1 cellular context compared by ENCODE assay signal in the genomic region with DNA sequence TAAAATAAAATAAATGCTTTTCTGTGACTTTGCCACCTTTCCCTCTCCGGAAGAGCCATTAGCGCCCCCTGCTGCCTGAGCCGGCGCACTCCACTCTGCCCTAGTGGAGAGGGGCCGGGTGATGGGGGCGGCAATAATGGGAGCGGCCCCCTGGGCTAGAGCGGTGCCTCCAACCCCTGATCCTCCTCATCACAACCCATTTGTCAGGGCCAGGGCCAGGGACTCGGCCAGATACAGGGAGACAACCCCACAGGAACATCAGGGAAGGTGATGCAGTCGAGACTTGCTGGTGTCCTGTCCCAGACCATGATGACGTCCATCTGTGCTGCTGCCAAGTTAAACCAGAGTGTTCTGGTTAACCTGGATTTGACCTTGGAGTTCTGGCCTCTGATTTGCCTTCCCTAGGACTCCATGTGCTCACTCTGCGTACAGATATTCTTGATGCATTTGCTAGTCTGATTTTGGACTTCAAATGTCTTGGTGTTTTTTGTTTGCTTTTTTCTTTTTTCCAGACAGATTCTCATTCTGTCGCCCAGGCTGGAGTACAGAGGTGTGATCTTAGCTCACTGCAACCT.
TF ChIP-seq lines count a peak whose summit lies in the region.

No MANE protein-coding gene starts in this region.

TF ChIP-seq in H1, 55 proteins besides CTCF, POLR2A, EP300 and RAD21:
- TF ChIP-seq POLR2AphosphoS5 (IDR thresholded peaks at IDR 0.05; ENCODE audit: low read depth, low read length) = no peak
- no peak for TF ChIP-seq JUND (IDR thresholded peaks at IDR 0.05; ENCODE audit: low read length)
- no peak for TF ChIP-seq ASH2L (IDR thresholded peaks at IDR 0.05; ENCODE audit: low read length)
- no peak for TF ChIP-seq GTF2F1 (IDR thresholded peaks at IDR 0.05; ENCODE audit: borderline replicate concordance, low read depth, low read length)
- TF ChIP-seq TAF1 (IDR thresholded peaks at IDR 0.05; ENCODE audit: low read depth, low read length) = no peak
- TF ChIP-seq, protein P1, sequence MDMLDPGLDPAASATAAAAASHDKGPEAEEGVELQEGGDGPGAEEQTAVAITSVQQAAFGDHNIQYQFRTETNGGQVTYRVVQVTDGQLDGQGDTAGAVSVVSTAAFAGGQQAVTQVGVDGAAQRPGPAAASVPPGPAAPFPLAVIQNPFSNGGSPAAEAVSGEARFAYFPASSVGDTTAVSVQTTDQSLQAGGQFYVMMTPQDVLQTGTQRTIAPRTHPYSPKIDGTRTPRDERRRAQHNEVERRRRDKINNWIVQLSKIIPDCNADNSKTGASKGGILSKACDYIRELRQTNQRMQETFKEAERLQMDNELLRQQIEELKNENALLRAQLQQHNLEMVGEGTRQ (IDR thresholded peaks at IDR 0.05; ENCODE audit: low read length) = no peak
- no peak for TF ChIP-seq TCF12 (IDR thresholded peaks at IDR 0.05; ENCODE audit: low read depth, low read length)
- no peak for TF ChIP-seq CEBPB (IDR thresholded peaks at IDR 0.05; ENCODE audit: low read depth, low read length)
- TF ChIP-seq, protein P2, sequence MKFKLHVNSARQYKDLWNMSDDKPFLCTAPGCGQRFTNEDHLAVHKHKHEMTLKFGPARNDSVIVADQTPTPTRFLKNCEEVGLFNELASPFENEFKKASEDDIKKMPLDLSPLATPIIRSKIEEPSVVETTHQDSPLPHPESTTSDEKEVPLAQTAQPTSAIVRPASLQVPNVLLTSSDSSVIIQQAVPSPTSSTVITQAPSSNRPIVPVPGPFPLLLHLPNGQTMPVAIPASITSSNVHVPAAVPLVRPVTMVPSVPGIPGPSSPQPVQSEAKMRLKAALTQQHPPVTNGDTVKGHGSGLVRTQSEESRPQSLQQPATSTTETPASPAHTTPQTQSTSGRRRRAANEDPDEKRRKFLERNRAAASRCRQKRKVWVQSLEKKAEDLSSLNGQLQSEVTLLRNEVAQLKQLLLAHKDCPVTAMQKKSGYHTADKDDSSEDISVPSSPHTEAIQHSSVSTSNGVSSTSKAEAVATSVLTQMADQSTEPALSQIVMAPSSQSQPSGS (IDR thresholded peaks at IDR 0.05; ENCODE audit: low read length) = no peak
- TF ChIP-seq SIX5 (IDR thresholded peaks at IDR 0.05; ENCODE audit: low read depth, low read length) = no peak
- TF ChIP-seq, protein P3, sequence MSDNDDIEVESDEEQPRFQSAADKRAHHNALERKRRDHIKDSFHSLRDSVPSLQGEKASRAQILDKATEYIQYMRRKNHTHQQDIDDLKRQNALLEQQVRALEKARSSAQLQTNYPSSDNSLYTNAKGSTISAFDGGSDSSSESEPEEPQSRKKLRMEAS (IDR thresholded peaks at IDR 0.05) = no peak
- no peak for TF ChIP-seq POU5F1 (IDR thresholded peaks at IDR 0.05; ENCODE audit: low read depth, low read length)
- no peak for TF ChIP-seq RNF2 (IDR thresholded peaks at IDR 0.05; ENCODE audit: borderline replicate concordance, low read depth, low read length, missing control alignments, poor library complexity, severe bottlenecking)
- TF ChIP-seq, protein P4, sequence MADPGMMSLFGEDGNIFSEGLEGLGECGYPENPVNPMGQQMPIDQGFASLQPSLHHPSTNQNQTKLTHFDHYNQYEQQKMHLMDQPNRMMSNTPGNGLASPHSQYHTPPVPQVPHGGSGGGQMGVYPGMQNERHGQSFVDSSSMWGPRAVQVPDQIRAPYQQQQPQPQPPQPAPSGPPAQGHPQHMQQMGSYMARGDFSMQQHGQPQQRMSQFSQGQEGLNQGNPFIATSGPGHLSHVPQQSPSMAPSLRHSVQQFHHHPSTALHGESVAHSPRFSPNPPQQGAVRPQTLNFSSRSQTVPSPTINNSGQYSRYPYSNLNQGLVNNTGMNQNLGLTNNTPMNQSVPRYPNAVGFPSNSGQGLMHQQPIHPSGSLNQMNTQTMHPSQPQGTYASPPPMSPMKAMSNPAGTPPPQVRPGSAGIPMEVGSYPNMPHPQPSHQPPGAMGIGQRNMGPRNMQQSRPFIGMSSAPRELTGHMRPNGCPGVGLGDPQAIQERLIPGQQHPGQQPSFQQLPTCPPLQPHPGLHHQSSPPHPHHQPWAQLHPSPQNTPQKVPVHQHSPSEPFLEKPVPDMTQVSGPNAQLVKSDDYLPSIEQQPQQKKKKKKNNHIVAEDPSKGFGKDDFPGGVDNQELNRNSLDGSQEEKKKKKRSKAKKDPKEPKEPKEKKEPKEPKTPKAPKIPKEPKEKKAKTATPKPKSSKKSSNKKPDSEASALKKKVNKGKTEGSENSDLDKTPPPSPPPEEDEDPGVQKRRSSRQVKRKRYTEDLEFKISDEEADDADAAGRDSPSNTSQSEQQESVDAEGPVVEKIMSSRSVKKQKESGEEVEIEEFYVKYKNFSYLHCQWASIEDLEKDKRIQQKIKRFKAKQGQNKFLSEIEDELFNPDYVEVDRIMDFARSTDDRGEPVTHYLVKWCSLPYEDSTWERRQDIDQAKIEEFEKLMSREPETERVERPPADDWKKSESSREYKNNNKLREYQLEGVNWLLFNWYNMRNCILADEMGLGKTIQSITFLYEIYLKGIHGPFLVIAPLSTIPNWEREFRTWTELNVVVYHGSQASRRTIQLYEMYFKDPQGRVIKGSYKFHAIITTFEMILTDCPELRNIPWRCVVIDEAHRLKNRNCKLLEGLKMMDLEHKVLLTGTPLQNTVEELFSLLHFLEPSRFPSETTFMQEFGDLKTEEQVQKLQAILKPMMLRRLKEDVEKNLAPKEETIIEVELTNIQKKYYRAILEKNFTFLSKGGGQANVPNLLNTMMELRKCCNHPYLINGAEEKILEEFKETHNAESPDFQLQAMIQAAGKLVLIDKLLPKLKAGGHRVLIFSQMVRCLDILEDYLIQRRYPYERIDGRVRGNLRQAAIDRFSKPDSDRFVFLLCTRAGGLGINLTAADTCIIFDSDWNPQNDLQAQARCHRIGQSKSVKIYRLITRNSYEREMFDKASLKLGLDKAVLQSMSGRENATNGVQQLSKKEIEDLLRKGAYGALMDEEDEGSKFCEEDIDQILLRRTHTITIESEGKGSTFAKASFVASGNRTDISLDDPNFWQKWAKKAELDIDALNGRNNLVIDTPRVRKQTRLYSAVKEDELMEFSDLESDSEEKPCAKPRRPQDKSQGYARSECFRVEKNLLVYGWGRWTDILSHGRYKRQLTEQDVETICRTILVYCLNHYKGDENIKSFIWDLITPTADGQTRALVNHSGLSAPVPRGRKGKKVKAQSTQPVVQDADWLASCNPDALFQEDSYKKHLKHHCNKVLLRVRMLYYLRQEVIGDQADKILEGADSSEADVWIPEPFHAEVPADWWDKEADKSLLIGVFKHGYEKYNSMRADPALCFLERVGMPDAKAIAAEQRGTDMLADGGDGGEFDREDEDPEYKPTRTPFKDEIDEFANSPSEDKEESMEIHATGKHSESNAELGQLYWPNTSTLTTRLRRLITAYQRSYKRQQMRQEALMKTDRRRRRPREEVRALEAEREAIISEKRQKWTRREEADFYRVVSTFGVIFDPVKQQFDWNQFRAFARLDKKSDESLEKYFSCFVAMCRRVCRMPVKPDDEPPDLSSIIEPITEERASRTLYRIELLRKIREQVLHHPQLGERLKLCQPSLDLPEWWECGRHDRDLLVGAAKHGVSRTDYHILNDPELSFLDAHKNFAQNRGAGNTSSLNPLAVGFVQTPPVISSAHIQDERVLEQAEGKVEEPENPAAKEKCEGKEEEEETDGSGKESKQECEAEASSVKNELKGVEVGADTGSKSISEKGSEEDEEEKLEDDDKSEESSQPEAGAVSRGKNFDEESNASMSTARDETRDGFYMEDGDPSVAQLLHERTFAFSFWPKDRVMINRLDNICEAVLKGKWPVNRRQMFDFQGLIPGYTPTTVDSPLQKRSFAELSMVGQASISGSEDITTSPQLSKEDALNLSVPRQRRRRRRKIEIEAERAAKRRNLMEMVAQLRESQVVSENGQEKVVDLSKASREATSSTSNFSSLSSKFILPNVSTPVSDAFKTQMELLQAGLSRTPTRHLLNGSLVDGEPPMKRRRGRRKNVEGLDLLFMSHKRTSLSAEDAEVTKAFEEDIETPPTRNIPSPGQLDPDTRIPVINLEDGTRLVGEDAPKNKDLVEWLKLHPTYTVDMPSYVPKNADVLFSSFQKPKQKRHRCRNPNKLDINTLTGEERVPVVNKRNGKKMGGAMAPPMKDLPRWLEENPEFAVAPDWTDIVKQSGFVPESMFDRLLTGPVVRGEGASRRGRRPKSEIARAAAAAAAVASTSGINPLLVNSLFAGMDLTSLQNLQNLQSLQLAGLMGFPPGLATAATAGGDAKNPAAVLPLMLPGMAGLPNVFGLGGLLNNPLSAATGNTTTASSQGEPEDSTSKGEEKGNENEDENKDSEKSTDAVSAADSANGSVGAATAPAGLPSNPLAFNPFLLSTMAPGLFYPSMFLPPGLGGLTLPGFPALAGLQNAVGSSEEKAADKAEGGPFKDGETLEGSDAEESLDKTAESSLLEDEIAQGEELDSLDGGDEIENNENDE (IDR thresholded peaks at IDR 0.05; ENCODE audit: insufficient replicate concordance, low read length) = no peak
- TF ChIP-seq CBX5 (IDR thresholded peaks at IDR 0.05; ENCODE audit: low read depth, low read length) = no peak
- no peak for TF ChIP-seq KDM4A (IDR thresholded peaks at IDR 0.05; ENCODE audit: low read depth, low read length, severe bottlenecking)
- no peak for TF ChIP-seq FOSL1 (IDR thresholded peaks at IDR 0.05; ENCODE audit: insufficient read depth, low read depth, low read length)
- TF ChIP-seq SP1 (IDR thresholded peaks at IDR 0.05; ENCODE audit: low read depth, low read length) = no peak
TF ChIP-seq in H1: peak in this region for 0.
